In genomic region chr11:69296890-69297224, GRCh38 we compare ENCODE assay signal across 10 cellular contexts.
DNase-seq lines count a peak whose midpoint lies in the region; ATAC-seq and TF ChIP-seq lines count a peak whose summit lies in the region.
"Had no signal": no experiment of that assay in that cellular context is flagged by ENCODE, and none has a peak within 500 bp of the region (broad histone marks: within the 10 kb centered on the region; RNA-seq: fewer than 3 reads in every experiment).

No MANE protein-coding gene starts in this region.

- no peak overlapping the region for H2AFZ ChIP-seq in MM.1S (ENCODE audit: low read length)
- H2AFZ ChIP-seq in parathyroid adenoma: no peak overlapping the region

- peaks cover 68% of the 10 kb centered on the region for H3K79me2 ChIP-seq in MM.1S (ENCODE audit: low read length)
- H3K79me2 ChIP-seq in parathyroid adenoma: no peaks in the 10 kb centered on the region

- H4K20me1 ChIP-seq in MM.1S (ENCODE audit: insufficient read depth, low read length): no peaks in the 10 kb centered on the region

- no peak for TF ChIP-seq CTCF in GM12864 (IDR thresholded peaks at IDR 0.05; ENCODE audit: low read depth, low read length, missing control alignments)
- no peak for TF ChIP-seq CTCF in MM.1S (IDR thresholded peaks at IDR 0.05; ENCODE audit: low read length)
- TF ChIP-seq CTCF in parathyroid adenoma (IDR thresholded peaks at IDR 0.05): no peak
- no peak for TF ChIP-seq CTCF in WERI-Rb-1 (IDR thresholded peaks at IDR 0.05; ENCODE audit: low read depth, low read length)

- H3K4me2 ChIP-seq in MM.1S (ENCODE audit: low read depth, low read length) (peak overlapping the region; percentile 92), parathyroid adenoma (ENCODE audit: low read length) (no peak overlapping the region)

- H3K36me3 ChIP-seq in MM.1S (replicated peaks; ENCODE audit: insufficient read depth, low read length) (no peaks in the 10 kb centered on the region), duodenal mucosa (ENCODE audit: control insufficient read depth in 1 of 2, insufficient read depth in 2 of 2, low read length in 2 of 2) (no peaks in the 10 kb centered on the region), parathyroid adenoma (ENCODE audit: control insufficient read depth, insufficient read depth, low read length) (no peaks in the 10 kb centered on the region), WERI-Rb-1 (no peaks in the 10 kb centered on the region)
- H3K36me3 ChIP-seq: cardiac muscle cell had no signal

- H3K9me3 ChIP-seq in MM.1S (replicated peaks; ENCODE audit: insufficient read depth, low read length): no peaks in the 10 kb centered on the region
- no peaks in the 10 kb centered on the region for H3K9me3 ChIP-seq in duodenal mucosa (ENCODE audit: control insufficient read depth in 1 of 2, low read length in 2 of 2)
- no peaks in the 10 kb centered on the region for H3K9me3 ChIP-seq in parathyroid adenoma (ENCODE audit: control insufficient read depth, low read length)
- H3K9me3 ChIP-seq in WERI-Rb-1 (ENCODE audit: severe bottlenecking): peaks cover 4% of the 10 kb centered on the region

- H3K9ac ChIP-seq in MM.1S (ENCODE audit: low read length): peak overlapping the region; percentile 89
- H3K9ac ChIP-seq in duodenal mucosa (ENCODE audit: low read depth in 1 of 2, low read length in 2 of 2): peak overlapping the region; percentile 36 to 44
- H3K9ac ChIP-seq in parathyroid adenoma: no peak overlapping the region

- peaks cover 45% of the 10 kb centered on the region for H3K4me1 ChIP-seq in MM.1S (ENCODE audit: low read length)
- peaks cover 69 to 76% of the 10 kb centered on the region in 2 donors for H3K4me1 ChIP-seq in duodenal mucosa (ENCODE audit: control insufficient read depth in 1 of 2, insufficient read depth in 2 of 2, low read length in 2 of 2)
- H3K4me1 ChIP-seq in parathyroid adenoma: no peaks in the 10 kb centered on the region

- H3K27ac ChIP-seq in MM.1S (ENCODE audit: low read length) (peak overlapping the region; percentile 98), duodenal mucosa (ENCODE audit: low read depth, low read length) (peak overlapping the region; percentile 67), parathyroid adenoma (peak overlapping the region; percentile 66), WERI-Rb-1 (no peak overlapping the region)
- H3K27ac ChIP-seq: cardiac muscle cell had no signal

- no peaks in the 10 kb centered on the region for H3K27me3 ChIP-seq in MM.1S (replicated peaks; ENCODE audit: insufficient read depth, low read length)
- no peaks in the 10 kb centered on the region for H3K27me3 ChIP-seq in duodenal mucosa (ENCODE audit: control insufficient read depth in 1 of 2, insufficient read depth in 2 of 2, low read length in 2 of 2)
- H3K27me3 ChIP-seq in parathyroid adenoma (ENCODE audit: control insufficient read depth, insufficient read depth, low read length): no peaks in the 10 kb centered on the region
- H3K27me3 ChIP-seq in WERI-Rb-1 (ENCODE audit: insufficient read depth, low read depth, severe bottlenecking): peaks cover 68% of the 10 kb centered on the region
- H3K27me3 ChIP-seq: cardiac muscle cell had no signal

- ATAC-seq in GM18517 (IDR thresholded peaks at IDR 0.05; ENCODE audit: unreplicated experiment): no peak

- peaks cover 46% of the 10 kb centered on the region for H3F3A ChIP-seq in MM.1S (ENCODE audit: insufficient read depth, low read length)

- H3K4me3 ChIP-seq in GM12864 (ENCODE audit: low read depth, low read length): peak overlapping the region; percentile 27
- peak overlapping the region; percentile 88 for H3K4me3 ChIP-seq in MM.1S (ENCODE audit: low read length)
- peak overlapping the region; percentile 38 to 46 for H3K4me3 ChIP-seq in duodenal mucosa (ENCODE audit: low read depth in 1 of 2, low read length in 2 of 2)
- no peak overlapping the region for H3K4me3 ChIP-seq in parathyroid adenoma (ENCODE audit: low read depth, low read length)
- H3K4me3 ChIP-seq in WERI-Rb-1 (ENCODE audit: low read depth, low read length): no peak overlapping the region
- H3K4me3 ChIP-seq: cardiac muscle cell had no signal

- H3K9me2 ChIP-seq in MM.1S (replicated peaks; ENCODE audit: insufficient read depth, low read length): no peaks in the 10 kb centered on the region

- DNase-seq in GM12864 (ENCODE audit: low read depth) (no peak), MM.1S (no peak), WERI-Rb-1 (no peak), GF-D8 (lab: John Stamatoyannopoulos, UW) (no peak)
- DNase-seq in stimulated activated CD4-positive, alpha-beta T cell treated with anti-CD3 and anti-CD28 coated beads, Interleukin-15, amount 100 ng/mL, for 24 hours: no peak
- DNase-seq: NCI-H2081 treated with DMSO at 0.1 percent for 48 hours had no signal

Comparison
In these comparisons a context has a peak if more than half of its experiments do, and no peak if none do; other contexts are left out.
1. H3K4me3 ChIP-seq: peak in GM12864 (single experiment), MM.1S (single experiment) and duodenal mucosa (2 of 2); none in parathyroid adenoma (single experiment) and WERI-Rb-1 (single experiment).